Comparison of ENCODE assay signal across 1 cellular context in genomic region chr3:126816323-126816722, GRCh38.
TF ChIP-seq lines count a peak whose summit lies in the region.

No MANE protein-coding gene starts in this region.

TF ChIP-seq in WTC11, 78 proteins besides CTCF, POLR2A, EP300 and RAD21 (continued from another document):
- no peak for TF ChIP-seq JAZF1 (CRISPR knock-in tag; IDR thresholded peaks at IDR 0.05)
